Comparison of ENCODE assay signal across 14 cellular contexts in genomic region chr10:102435098-102435497, GRCh38. TPM values are rescaled to one million over a fixed set of nuclear protein-coding genes. Genes with fewer than 3 reads are reported as not detected.
A peak's percentile ranks its signal among the peaks of the same experiment; 100 is the strongest.
DNase-seq lines count a peak whose midpoint lies in the region; ATAC-seq, FAIRE-seq and TF ChIP-seq lines count a peak whose summit lies in the region.
"Had no signal": no experiment of that assay in that cellular context is flagged by ENCODE, and none has a peak within 500 bp of the region (broad histone marks: within the 10 kb centered on the region; RNA-seq: fewer than 3 reads in every experiment).

No MANE protein-coding gene starts in this region.

- SMC1A ChIA-PET in GM12878 (lab: Charles Lee; ENCODE audit: uncharacterized antibody, unreplicated experiment): interaction anchor here (0.5 to 5.5 kb wide), 5 partner anchors 14 to 198 kb away, joined by 3 to 42 read pairs (median 5); partner anchors contain the start of genes C10orf95 and FBXL15

- 68% methylated on average over 5 of the region's 5 CpGs for WGBS in GM12878 (ENCODE audit: insufficient coverage, insufficient replicate concordance, low lambda C conversion rate, missing lambda C conversion rate)
- 90% methylated on average over 5 of the region's 5 CpGs for WGBS in SK-N-SH (ENCODE audit: low lambda C conversion rate)

- H4K20me1 ChIP-seq in GM12878 (ENCODE audit: control insufficient read depth, insufficient read depth) (no peaks in the 10 kb centered on the region), SK-N-SH (ENCODE audit: insufficient read depth) (no peaks in the 10 kb centered on the region)

- no peaks in the 10 kb centered on the region for H3F3A ChIP-seq in SK-N-SH (replicated peaks; ENCODE audit: insufficient read depth)

- H3K36me3 ChIP-seq in breast epithelium (no peaks in the 10 kb centered on the region), GM12878 (ENCODE audit: control insufficient read depth in 2 of 2, insufficient read depth in 2 of 2, low read length in 1 of 2) (no peaks in the 10 kb centered on the region), mucosa of rectum (ENCODE audit: control insufficient read depth in 2 of 2, insufficient read depth in 2 of 2, low read length in 2 of 2) (no peaks in the 10 kb centered on the region), HAP-1 (replicated peaks) (no peaks in the 10 kb centered on the region; the same call in 1 of the 2 replicates), SK-N-SH (replicated peaks in 1 of 2; ENCODE audit: control insufficient read depth in 1 of 2, insufficient read depth in 2 of 2, low read length in 1 of 2) (peaks cover 0 to 3% of the 10 kb centered on the region in 2 experiments)
- H3K36me3 ChIP-seq: ascending aorta had no signal

- DNase-seq in breast epithelium (ENCODE audit: low spot score in 2 of 2): no peak
- no peak for DNase-seq in MCF 10A (ENCODE audit: unreplicated experiment)
- DNase-seq in GM12878 (ENCODE audit: low read depth, low spot score): no peak
- DNase-seq in type B pancreatic cell (ENCODE audit: extremely low spot score, unreplicated experiment): no peak
- DNase-seq in activated CD4-positive, CD25-positive, alpha-beta regulatory T cell treated with anti-CD3 and anti-CD28 coated beads, Interleukin-2, amount 50 U/mL, for 72 hours: no peak
- DNase-seq in HAP-1 (ENCODE audit: low spot score in 2 of 2): no peak
- DNase-seq in SK-N-SH: no peak
- DNase-seq: NCI-H510A treated with DMSO at 0.1 percent for 48 hours had no signal

- TF ChIP-seq EP300 in GM12878 (IDR thresholded peaks at IDR 0.05; ENCODE audit: borderline replicate concordance in 1 of 2, control insufficient read depth in 1 of 2, low read depth in 2 of 2, low read length in 2 of 2): no peak
- TF ChIP-seq EP300 in SK-N-SH (IDR thresholded peaks at IDR 0.05; ENCODE audit: borderline replicate concordance in 1 of 2, low read depth in 1 of 2, low read length in 1 of 2): no peak

- no peaks in the 10 kb centered on the region for H3K9me3 ChIP-seq in breast epithelium
- no peaks in the 10 kb centered on the region for H3K9me3 ChIP-seq in GM12878 (replicated peaks; ENCODE audit: control insufficient read depth, insufficient read depth, low read length)
- no peaks in the 10 kb centered on the region for H3K9me3 ChIP-seq in mucosa of rectum (ENCODE audit: control insufficient read depth in 2 of 2, low read length in 2 of 2)
- H3K9me3 ChIP-seq in HAP-1: no peaks in the 10 kb centered on the region
- no peaks in the 10 kb centered on the region for H3K9me3 ChIP-seq in SK-N-SH
- H3K9me3 ChIP-seq: ascending aorta had no signal

- no peak for ATAC-seq in GM12878

- no peaks in the 10 kb centered on the region for H3K9me3 Mint-ChIP-seq in MCF 10A (ENCODE audit: unreplicated experiment)
- H3K9me3 Mint-ChIP-seq in type B pancreatic cell: no peaks in the 10 kb centered on the region

- TF ChIP-seq CTCF in breast epithelium (IDR thresholded peaks at IDR 0.05): no peak
- TF ChIP-seq CTCF in MCF 10A (IDR thresholded peaks at IDR 0.05; ENCODE audit: unreplicated experiment): no peak
- TF ChIP-seq CTCF in GM12878 (IDR thresholded peaks at IDR 0.05 in 2 of 3, conservative IDR thresholded peaks at IDR 0.05 in 1 of 3; ENCODE audit: control insufficient read depth in 2 of 3, extremely low read depth in 1 of 3, insufficient read depth in 1 of 3, low read depth in 3 of 3, low read length in 3 of 3): no peak
- TF ChIP-seq CTCF in type B pancreatic cell (conservative IDR thresholded peaks at IDR 0.05): no peak
- no peak for TF ChIP-seq CTCF in SK-N-SH (IDR thresholded peaks at IDR 0.05)

- no peak overlapping the region for H3K4me3 Mint-ChIP-seq in MCF 10A (ENCODE audit: unreplicated experiment)
- H3K4me3 Mint-ChIP-seq in type B pancreatic cell: peak overlapping the region; percentile 37

- H3K9ac ChIP-seq in GM12878 (ENCODE audit: control insufficient read depth, insufficient read depth, low read length) (peak overlapping the region; percentile 55), mucosa of rectum (ENCODE audit: low read depth in 1 of 2, low read length in 2 of 2) (no peak overlapping the region), SK-N-SH (no peak overlapping the region)

- no peak for FAIRE-seq in GM12878 (lab: Jason Lieb, UNC)
- FAIRE-seq: GM18507 had no signal

- intact Hi-C loops in breast epithelium (cut with DNase I; ENCODE audit: low total_unique reads): loop anchor here (5.0 kb wide), 1 partner anchor 807 kb away; no protein-coding TSS in a partner anchor
- intact Hi-C loops in MCF 10A (cut with micrococcal nuclease): no loop called here
- intact Hi-C loops in GM12878 (cut with micrococcal nuclease; ENCODE audit: unreplicated experiment): no loop called here

- H3K9me2 ChIP-seq in SK-N-SH: no peaks in the 10 kb centered on the region

- H3K4me3 ChIP-seq in breast epithelium (peak overlapping the region; percentile 17 to 68 (median 49)), GM12878 (peak overlapping the region; percentile 74; the same call in 1 of the 2 replicates), mucosa of rectum (ENCODE audit: low read length in 2 of 2) (peak overlapping the region; percentile 24 to 44), HAP-1 (no peak overlapping the region), SK-N-SH (ENCODE audit: low read depth in 2 of 2, low read length in 1 of 2) (no peak overlapping the region)

- H3K36me3 Mint-ChIP-seq in MCF 10A (ENCODE audit: insufficient read depth, unreplicated experiment) (no peaks in the 10 kb centered on the region), type B pancreatic cell (no peaks in the 10 kb centered on the region)

- in situ Hi-C loops in GM12878 (cut with MboI) (no loop called here), HAP-1 (cut with MboI; ENCODE audit: low sequenced_read_pairs) (no loop called here)

- H3K27ac Mint-ChIP-seq in MCF 10A (ENCODE audit: low read depth, unreplicated experiment): no peak overlapping the region
- no peak overlapping the region for H3K27ac Mint-ChIP-seq in type B pancreatic cell

- H3K79me2 ChIP-seq in GM12878 (ENCODE audit: control insufficient read depth, insufficient read depth, low read length) (peaks cover 11% of the 10 kb centered on the region), SK-N-SH (ENCODE audit: insufficient read depth) (peaks cover 14% of the 10 kb centered on the region)

- RAD21 ChIA-PET in GM12878 (lab: Charles Lee; ENCODE audit: unreplicated experiment): interaction anchor here (1.0 to 3.0 kb wide), 4 partner anchors 15 to 149 kb away, joined by 3 to 16 read pairs (median 8); partner anchors contain the start of genes C10orf95 and FBXL15

- H3K27me3 Mint-ChIP-seq in MCF 10A (ENCODE audit: insufficient read depth, unreplicated experiment): no peaks in the 10 kb centered on the region
- peaks cover 15% of the 10 kb centered on the region for H3K27me3 Mint-ChIP-seq in type B pancreatic cell

- POLR2A ChIA-PET in MCF 10A (lab: Yijun Ruan, JAX): interaction anchor here (0.6 to 5.7 kb wide), 4 partner anchors 13 to 422 kb away, joined by 3 to 119 read pairs (median 33); partner anchors contain the start of genes ACTR1A, C10orf95 and FBXL15
- POLR2A ChIA-PET in GM12878 (lab: Charles Lee): interaction anchor here (1.4 to 5.5 kb wide), 5 partner anchors 13 to 40 kb away, joined by 6 to 42 read pairs (median 28); partner anchors contain the start of genes C10orf95, FBXL15 and NFKB2
- POLR2A ChIA-PET in SK-N-SH (lab: Yijun Ruan, JAX): interaction anchor here (1.0 to 2.5 kb wide), 3 partner anchors 12 to 16 kb away, joined by 3 to 8 read pairs (median 4); partner anchors contain the start of gene C10orf95

- TF ChIP-seq POLR2A in breast epithelium (IDR thresholded peaks at IDR 0.05) (no peak), GM12878 (IDR thresholded peaks at IDR 0.05; ENCODE audit: low read depth, low read length) (no peak)

- H3K4me1 ChIP-seq in breast epithelium (peaks cover 6% of the 10 kb centered on the region in 2 donors), GM12878 (ENCODE audit: control insufficient read depth, insufficient read depth, low read length) (peaks cover 22% of the 10 kb centered on the region), mucosa of rectum (ENCODE audit: control insufficient read depth in 2 of 2, insufficient read depth in 2 of 2, low read length in 2 of 2) (peaks cover 9 to 15% of the 10 kb centered on the region in 2 donors), HAP-1 (no peaks in the 10 kb centered on the region), SK-N-SH (ENCODE audit: control insufficient read depth in 1 of 2, insufficient read depth in 2 of 2, low read depth in 1 of 2, low read length in 1 of 2) (peaks cover 0 to 6% of the 10 kb centered on the region in 2 experiments; a peak in 1 of 4 replicates)

- no peak for TF ChIP-seq RAD21 in GM12878 (IDR thresholded peaks at IDR 0.05; ENCODE audit: insufficient read depth, low read depth, low read length)
- TF ChIP-seq RAD21 in SK-N-SH (IDR thresholded peaks at IDR 0.05; ENCODE audit: low read length): no peak

- BruUV-seq in MCF 10A (replicated peaks; lab: Mats Ljungman, UMichigan): no TSS peak
- no TSS peak for BruUV-seq in GM12878 (replicated peaks; lab: Mats Ljungman, UMichigan)

- CTCF ChIA-PET in MCF 10A (lab: Yijun Ruan, JAX) (interaction anchor here (0.6 to 2.3 kb wide), 5 partner anchors 12 to 204 kb away, joined by 3 to 10 read pairs (median 4); no protein-coding TSS in a partner anchor), GM12878 (lab: Yijun Ruan, JAX) (interaction anchor here (1.0 to 2.6 kb wide), 8 partner anchors 12 to 209 kb away, joined by 3 to 8 read pairs (median 6); partner anchors contain the start of gene C10orf95), SK-N-SH (lab: Yijun Ruan, JAX) (interaction anchor here (1.9 to 3.7 kb wide), 2 partner anchors 13 to 35 kb away, joined by 10 to 23 read pairs; partner anchors contain the start of gene FBXL15)

- peak overlapping the region; percentile 85 for H2AFZ ChIP-seq in GM12878 (ENCODE audit: control insufficient read depth, low read depth, low read length)
- H2AFZ ChIP-seq in SK-N-SH (ENCODE audit: low read depth): no peak overlapping the region

- H3K4me1 Mint-ChIP-seq in MCF 10A (ENCODE audit: insufficient read depth, unreplicated experiment): peaks cover 21% of the 10 kb centered on the region
- peaks cover 28% of the 10 kb centered on the region for H3K4me1 Mint-ChIP-seq in type B pancreatic cell (ENCODE audit: unreplicated experiment)

- H3K27ac ChIP-seq in breast epithelium (peak overlapping the region; percentile 63 to 88), GM12878 (ENCODE audit: control insufficient read depth, insufficient read depth) (peak overlapping the region; percentile 38), mucosa of rectum (ENCODE audit: low read depth in 2 of 2, low read length in 2 of 2) (no peak overlapping the region), SK-N-SH (ENCODE audit: low read depth in 2 of 2, low read length in 1 of 2) (no peak overlapping the region)
- H3K27ac ChIP-seq: HL-60 had no signal

- H3K27me3 ChIP-seq in breast epithelium (no peaks in the 10 kb centered on the region), GM12878 (replicated peaks in 1 of 2; ENCODE audit: control insufficient read depth in 2 of 2, insufficient read depth in 2 of 2, low read length in 1 of 2) (no peaks in the 10 kb centered on the region), mucosa of rectum (ENCODE audit: control insufficient read depth in 2 of 2, insufficient read depth in 2 of 2, low read length in 2 of 2) (peaks cover 0 to 3% of the 10 kb centered on the region in 2 donors), HAP-1 (ENCODE audit: low read depth) (peaks cover 2% of the 10 kb centered on the region; the same call in 1 of the 2 replicates), SK-N-SH (ENCODE audit: insufficient read depth) (no peaks in the 10 kb centered on the region)
- H3K27me3 ChIP-seq: ascending aorta had no signal

- H3K4me2 ChIP-seq in GM12878 (ENCODE audit: control insufficient read depth, insufficient read depth): peak overlapping the region; percentile 68
- H3K4me2 ChIP-seq in SK-N-SH: no peak overlapping the region

RNA-seq across cellular contexts. Expression of gene CUEDC2, which starts 2.7 kb away (rescaled TPM):
- total RNA-seq in breast epithelium (10 to 100 TPM; 49.8 to 54.4 (median 50.3) TPM), MCF 10A (2022) (55.0 and 64.5 TPM in 2 replicates), GM12878 (2014; rRNA removed) (66.5 and 67.6 TPM in 2 replicates), GM12878 (2014; rRNA removed; fragmentation: Illumina TruSeq; extraction: Trizol) (47.8 and 49.6 TPM in 2 replicates), GM12878 (2021) (82.5 and 85.5 TPM in 2 replicates), type B pancreatic cell (ENCODE audit: low replicate concordance) (44.5 and 86.1 TPM in 2 replicates)
- total RNA-seq in GM12878 (2013; cell fraction: nucleolus; rRNA removed): 12.4 and 13.3 TPM in 2 replicates
- 23.2 TPM for polyA plus RNA-seq in GM12878 (2011; ENCODE audit: low read depth)
- polyA plus RNA-seq in GM12878 (2011; rRNA removed) (21.7 and 31.5 TPM in 2 replicates), GM12878 (2014; fragmentation: Illumina TruSeq; extraction: Trizol) (34.4 and 84.2 TPM in 2 replicates), GM12878 (2014; fragmentation: Nextera tagmentation; extraction: Ambion mirVana) (10 to 100 TPM; 20.4 to 45.2 TPM), GM12878 (2014; rRNA removed) (75.9 and 88.0 TPM in 2 replicates), GM12878 (2016; fragmentation: Nextera tagmentation; extraction: Ambion mirVana) (100 to 1,000 TPM; 116 to 121 TPM), SK-N-SH (2012; rRNA removed) (130 and 162 TPM in 2 replicates)
- 88.8 and 91.7 TPM in 2 replicates for polyA plus RNA-seq in GM12878 (2011; cell fraction: cytosol; rRNA removed)
- polyA plus RNA-seq in GM12878 (2011; cell fraction: nucleus; rRNA removed): 81.7 and 82.8 TPM in 2 replicates
- 53.7 and 56.5 TPM in 2 replicates for polyA plus RNA-seq in GM12878 (2012)
- 8.9 and 26.7 TPM in 2 replicates for polyA minus RNA-seq in GM12878 (2011; rRNA and poly(A)+ RNA removed)
- 10.2 and 11.4 TPM in 2 replicates for polyA minus RNA-seq in GM12878 (2011; cell fraction: cytosol; rRNA and poly(A)+ RNA removed)
- 7.9 and 8.4 TPM in 2 replicates for polyA minus RNA-seq in GM12878 (2011; cell fraction: nucleus; rRNA and poly(A)+ RNA removed)
- polyA plus RNA-seq in SK-N-SH (2012; cell fraction: cytosol; rRNA removed): 95.1 and 125 TPM in 2 replicates
- 224 and 316 TPM in 2 replicates for polyA plus RNA-seq in SK-N-SH (2012; cell fraction: nucleus; rRNA removed)

RNA-seq across cellular contexts. Expression of gene FBXL15, which starts 14.5 kb away (rescaled TPM):
- 10 to 100 TPM; 16.8 to 24.8 (median 21.0) TPM for total RNA-seq in breast epithelium
- total RNA-seq in MCF 10A (2022): 11.1 and 11.3 TPM in 2 replicates
- 2.2 TPM in 2 replicates for total RNA-seq in GM12878 (2013; cell fraction: nucleolus; rRNA removed)
- 13.8 and 14.4 TPM in 2 replicates for total RNA-seq in GM12878 (2014; rRNA removed)
- 1.8 and 1.9 TPM in 2 replicates for total RNA-seq in GM12878 (2014; rRNA removed; fragmentation: Illumina TruSeq; extraction: Trizol)
- 13.5 and 14.7 TPM in 2 replicates for total RNA-seq in GM12878 (2021)
- 2.1 TPM for polyA plus RNA-seq in GM12878 (2011; ENCODE audit: low read depth)
- polyA plus RNA-seq in GM12878 (2011; rRNA removed): 1.3 and 3.1 TPM in 2 replicates
- 9.5 and 16.7 TPM in 2 replicates for polyA plus RNA-seq in GM12878 (2011; cell fraction: cytosol; rRNA removed)
- polyA plus RNA-seq in GM12878 (2011; cell fraction: nucleus; rRNA removed): 24.6 and 34.7 TPM in 2 replicates
- polyA plus RNA-seq in GM12878 (2012): 5.9 and 7.7 TPM in 2 replicates
- 0.11 and 0.54 TPM in 2 replicates for polyA plus RNA-seq in GM12878 (2014; fragmentation: Illumina TruSeq; extraction: Trizol)
- under 1 TPM; 0.13 to 0.66 TPM for polyA plus RNA-seq in GM12878 (2014; fragmentation: Nextera tagmentation; extraction: Ambion mirVana)
- 12.6 and 15.3 TPM in 2 replicates for polyA plus RNA-seq in GM12878 (2014; rRNA removed)
- 10 to 100 TPM; 19.5 to 21.3 TPM for polyA plus RNA-seq in GM12878 (2016; fragmentation: Nextera tagmentation; extraction: Ambion mirVana)
- polyA minus RNA-seq in GM12878 (2011; rRNA and poly(A)+ RNA removed): 0.73 and 1.8 TPM in 2 replicates
- polyA minus RNA-seq in GM12878 (2011; cell fraction: cytosol; rRNA and poly(A)+ RNA removed): 2.9 TPM in 2 replicates
- 3.0 and 3.5 TPM in 2 replicates for polyA minus RNA-seq in GM12878 (2011; cell fraction: nucleus; rRNA and poly(A)+ RNA removed)
- 14.8 and 19.0 TPM in 2 replicates for total RNA-seq in type B pancreatic cell (ENCODE audit: low replicate concordance)
- 11.7 and 17.2 TPM in 2 replicates for polyA plus RNA-seq in SK-N-SH (2012; rRNA removed)
- 6.0 and 10.9 TPM in 2 replicates for polyA plus RNA-seq in SK-N-SH (2012; cell fraction: cytosol; rRNA removed)
- polyA plus RNA-seq in SK-N-SH (2012; cell fraction: nucleus; rRNA removed): 38.1 and 88.2 TPM in 2 replicates

RNA-seq across cellular contexts. Expression of gene C10orf95, which starts 16.2 kb away (rescaled TPM):
- total RNA-seq in breast epithelium: under 1 TPM in 2 of 3 donors, not detected in 1; 0.33 to 0.59 TPM
- 0.49 and 0.63 TPM in 2 replicates for total RNA-seq in MCF 10A (2022)
- total RNA-seq in GM12878 (2013; cell fraction: nucleolus; rRNA removed): 0.69 and 0.98 TPM in 2 replicates
- 0.60 and 1.1 TPM in 2 replicates for total RNA-seq in GM12878 (2014; rRNA removed)
- 0.09 TPM in 1 of 2 replicates, not detected in the other for total RNA-seq in GM12878 (2014; rRNA removed; fragmentation: Illumina TruSeq; extraction: Trizol)
- total RNA-seq in GM12878 (2021): 0.19 and 0.33 TPM in 2 replicates
- polyA plus RNA-seq in GM12878 (2011; ENCODE audit: low read depth): not detected
- polyA plus RNA-seq in GM12878 (2011; rRNA removed): 0.06 and 0.11 TPM in 2 replicates
- polyA plus RNA-seq in GM12878 (2011; cell fraction: cytosol; rRNA removed): 0.31 and 0.35 TPM in 2 replicates
- 0.36 and 0.92 TPM in 2 replicates for polyA plus RNA-seq in GM12878 (2011; cell fraction: nucleus; rRNA removed)
- polyA plus RNA-seq in GM12878 (2012): 0.76 and 1.3 TPM in 2 replicates
- 0.29 TPM in 2 replicates for polyA plus RNA-seq in GM12878 (2014; fragmentation: Illumina TruSeq; extraction: Trizol)
- under 1 TPM; 0.06 to 0.07 TPM for polyA plus RNA-seq in GM12878 (2014; fragmentation: Nextera tagmentation; extraction: Ambion mirVana)
- polyA plus RNA-seq in GM12878 (2014; rRNA removed): 0.49 and 0.65 TPM in 2 replicates
- under 1 TPM; 0.34 to 0.63 TPM for polyA plus RNA-seq in GM12878 (2016; fragmentation: Nextera tagmentation; extraction: Ambion mirVana)
- polyA minus RNA-seq in GM12878 (2011; rRNA and poly(A)+ RNA removed): 0.80 and 2.3 TPM in 2 replicates
- 1.1 TPM in 1 of 2 replicates, not detected in the other for polyA minus RNA-seq in GM12878 (2011; cell fraction: cytosol; rRNA and poly(A)+ RNA removed)
- 2.2 and 4.5 TPM in 2 replicates for polyA minus RNA-seq in GM12878 (2011; cell fraction: nucleus; rRNA and poly(A)+ RNA removed)
- total RNA-seq in type B pancreatic cell (ENCODE audit: low replicate concordance): 0.75 and 2.3 TPM in 2 replicates
- 0.05 and 0.07 TPM in 2 replicates for polyA plus RNA-seq in SK-N-SH (2012; rRNA removed)
- polyA plus RNA-seq in SK-N-SH (2012; cell fraction: cytosol; rRNA removed): 0.03 and 0.07 TPM in 2 replicates
- polyA plus RNA-seq in SK-N-SH (2012; cell fraction: nucleus; rRNA removed): 0.08 and 0.19 TPM in 2 replicates
- total RNA-seq: ascending aorta, H4 had no signal
- polyA plus RNA-seq: BJ had no signal

RNA-seq across cellular contexts. Expression of gene PSD, which starts 16.5 kb away (rescaled TPM):
- total RNA-seq in breast epithelium: 10 to 100 TPM in 1 of 3 donors, 1 to 10 TPM in 1, under 1 TPM in 1; 0.96 to 13.4 (median 6.3) TPM
- total RNA-seq in MCF 10A (2022): 0.66 and 0.75 TPM in 2 replicates
- 0.83 and 1.1 TPM in 2 replicates for total RNA-seq in GM12878 (2013; cell fraction: nucleolus; rRNA removed)
- total RNA-seq in GM12878 (2014; rRNA removed): 0.11 and 0.27 TPM in 2 replicates
- 0.09 and 0.18 TPM in 2 replicates for total RNA-seq in GM12878 (2014; rRNA removed; fragmentation: Illumina TruSeq; extraction: Trizol)
- 0.16 and 0.56 TPM in 2 replicates for total RNA-seq in GM12878 (2021)
- 0.41 TPM for polyA plus RNA-seq in GM12878 (2011; ENCODE audit: low read depth)
- polyA plus RNA-seq in GM12878 (2011; rRNA removed): 0.41 and 0.55 TPM in 2 replicates
- polyA plus RNA-seq in GM12878 (2011; cell fraction: cytosol; rRNA removed): 0.43 and 0.57 TPM in 2 replicates
- 3.5 and 3.8 TPM in 2 replicates for polyA plus RNA-seq in GM12878 (2011; cell fraction: nucleus; rRNA removed)
- polyA plus RNA-seq in GM12878 (2012): 2.1 and 2.8 TPM in 2 replicates
- polyA plus RNA-seq in GM12878 (2014; fragmentation: Illumina TruSeq; extraction: Trizol): 0.16 TPM in 1 of 2 replicates, not detected in the other
- not detected for polyA plus RNA-seq in GM12878 (2014; fragmentation: Nextera tagmentation; extraction: Ambion mirVana)
- 0.25 and 0.77 TPM in 2 replicates for polyA plus RNA-seq in GM12878 (2014; rRNA removed)
- 1 to 10 TPM; 1.7 to 2.0 TPM for polyA plus RNA-seq in GM12878 (2016; fragmentation: Nextera tagmentation; extraction: Ambion mirVana)
- polyA minus RNA-seq in GM12878 (2011; rRNA and poly(A)+ RNA removed): 0.93 and 0.95 TPM in 2 replicates
- polyA minus RNA-seq in GM12878 (2011; cell fraction: cytosol; rRNA and poly(A)+ RNA removed): not detected in 2 replicates
- 1.1 TPM in 2 replicates for polyA minus RNA-seq in GM12878 (2011; cell fraction: nucleus; rRNA and poly(A)+ RNA removed)
- 7.8 and 9.3 TPM in 2 replicates for total RNA-seq in type B pancreatic cell (ENCODE audit: low replicate concordance)
- 0.97 and 0.99 TPM in 2 replicates for polyA plus RNA-seq in SK-N-SH (2012; rRNA removed)
- 0.45 and 1.0 TPM in 2 replicates for polyA plus RNA-seq in SK-N-SH (2012; cell fraction: cytosol; rRNA removed)
- polyA plus RNA-seq in SK-N-SH (2012; cell fraction: nucleus; rRNA removed): 2.1 and 3.1 TPM in 2 replicates
- total RNA-seq: ascending aorta had no signal

RNA-seq across cellular contexts. Expression of gene NFKB2, which starts 39.6 kb away (rescaled TPM):
- total RNA-seq in breast epithelium (10 to 100 TPM; 11.0 to 21.0 (median 18.9) TPM), MCF 10A (2022) (60.9 and 76.2 TPM in 2 replicates), GM12878 (2014; rRNA removed) (108 and 111 TPM in 2 replicates), GM12878 (2014; rRNA removed; fragmentation: Illumina TruSeq; extraction: Trizol) (42.4 and 43.7 TPM in 2 replicates), GM12878 (2021) (144 and 145 TPM in 2 replicates), type B pancreatic cell (ENCODE audit: low replicate concordance) (29.7 and 47.1 TPM in 2 replicates)
- 150 and 171 TPM in 2 replicates for total RNA-seq in GM12878 (2013; cell fraction: nucleolus; rRNA removed)
- polyA plus RNA-seq in GM12878 (2011; ENCODE audit: low read depth): 33.4 TPM
- polyA plus RNA-seq in GM12878 (2011; rRNA removed) (62.4 and 113 TPM in 2 replicates), GM12878 (2014; fragmentation: Illumina TruSeq; extraction: Trizol) (49.9 and 56.4 TPM in 2 replicates), GM12878 (2014; fragmentation: Nextera tagmentation; extraction: Ambion mirVana) (1 to 10 TPM in 1 of 2 experiments, under 1 TPM in 1; 0.56 to 1.3 TPM), GM12878 (2014; rRNA removed) (109 and 119 TPM in 2 replicates), GM12878 (2016; fragmentation: Nextera tagmentation; extraction: Ambion mirVana) (10 to 100 TPM; 31.4 to 32.0 TPM), SK-N-SH (2012; rRNA removed) (20.6 and 26.6 TPM in 2 replicates)
- polyA plus RNA-seq in GM12878 (2011; cell fraction: cytosol; rRNA removed): 110 and 124 TPM in 2 replicates
- polyA plus RNA-seq in GM12878 (2011; cell fraction: nucleus; rRNA removed): 571 and 613 TPM in 2 replicates
- polyA plus RNA-seq in GM12878 (2012): 106 and 129 TPM in 2 replicates
- polyA minus RNA-seq in GM12878 (2011; rRNA and poly(A)+ RNA removed): 60.3 and 69.0 TPM in 2 replicates
- 39.0 and 44.4 TPM in 2 replicates for polyA minus RNA-seq in GM12878 (2011; cell fraction: cytosol; rRNA and poly(A)+ RNA removed)
- 74.0 and 110 TPM in 2 replicates for polyA minus RNA-seq in GM12878 (2011; cell fraction: nucleus; rRNA and poly(A)+ RNA removed)
- 9.9 and 14.1 TPM in 2 replicates for polyA plus RNA-seq in SK-N-SH (2012; cell fraction: cytosol; rRNA removed)
- 66.4 and 78.0 TPM in 2 replicates for polyA plus RNA-seq in SK-N-SH (2012; cell fraction: nucleus; rRNA removed)

Comparison
In these comparisons a context has a peak if more than half of its experiments do, and no peak if none do; other contexts are left out.
1. H3K27ac ChIP-seq: peak in breast epithelium (2 of 2) and GM12878 (single experiment); none in mucosa of rectum (0 of 2) and SK-N-SH (0 of 2).
2. H3K4me3 ChIP-seq: peak in breast epithelium (3 of 3), GM12878 (single experiment) and mucosa of rectum (2 of 2); none in HAP-1 (single experiment) and SK-N-SH (0 of 2).